In the genomic region with DNA sequence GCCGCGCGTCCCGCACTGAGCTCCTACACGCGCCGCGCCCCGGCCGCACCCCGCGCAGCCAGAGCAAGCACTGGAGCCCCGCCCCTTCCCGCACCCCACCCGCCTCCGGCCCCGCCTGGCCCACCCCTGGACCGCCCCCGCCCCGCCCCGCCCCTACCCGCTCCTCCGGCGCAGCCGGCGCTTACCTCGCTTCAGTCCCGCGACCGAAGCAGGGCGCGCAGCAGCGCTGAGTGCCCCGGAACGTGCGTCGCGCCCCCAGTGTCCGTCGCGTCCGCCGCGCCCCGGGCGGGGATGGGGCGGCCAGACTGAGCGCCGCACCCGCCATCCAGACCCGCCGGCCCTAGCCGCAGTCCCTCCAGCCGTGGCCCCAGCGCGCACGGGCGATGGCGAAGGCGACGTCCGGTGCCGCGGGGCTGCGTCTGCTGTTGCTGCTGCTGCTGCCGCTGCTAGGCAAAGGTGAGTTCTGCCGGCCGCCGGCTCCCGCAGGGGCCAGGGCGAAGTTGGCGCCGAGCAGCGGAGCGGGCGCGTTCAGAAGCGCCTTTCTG, we compare ENCODE assay signal across 2 cellular contexts.
TF ChIP-seq lines count a peak whose summit lies in the region.

A gene (plus strand): TSS at position 194 of the 545 bp plus-strand sequence. CDS start 190 bp downstream, at position 384.

TF ChIP-seq in HEK293T, 16 proteins besides CTCF, POLR2A, EP300 and RAD21:
- no peak for TF ChIP-seq ELF4 (IDR thresholded peaks at IDR 0.05)
- TF ChIP-seq BHLHE40 (IDR thresholded peaks at IDR 0.05; ENCODE audit: borderline replicate concordance), result no peak
- TF ChIP-seq LEF1 (IDR thresholded peaks at IDR 0.05; ENCODE audit: borderline replicate concordance), result no peak
- TF ChIP-seq TARDBP (IDR thresholded peaks at IDR 0.05), result no peak
- no peak for TF ChIP-seq L3MBTL2 (conservative IDR thresholded peaks at IDR 0.05)
- TF ChIP-seq, protein P1, sequence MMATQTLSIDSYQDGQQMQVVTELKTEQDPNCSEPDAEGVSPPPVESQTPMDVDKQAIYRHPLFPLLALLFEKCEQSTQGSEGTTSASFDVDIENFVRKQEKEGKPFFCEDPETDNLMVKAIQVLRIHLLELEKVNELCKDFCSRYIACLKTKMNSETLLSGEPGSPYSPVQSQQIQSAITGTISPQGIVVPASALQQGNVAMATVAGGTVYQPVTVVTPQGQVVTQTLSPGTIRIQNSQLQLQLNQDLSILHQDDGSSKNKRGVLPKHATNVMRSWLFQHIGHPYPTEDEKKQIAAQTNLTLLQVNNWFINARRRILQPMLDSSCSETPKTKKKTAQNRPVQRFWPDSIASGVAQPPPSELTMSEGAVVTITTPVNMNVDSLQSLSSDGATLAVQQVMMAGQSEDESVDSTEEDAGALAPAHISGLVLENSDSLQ (IDR thresholded peaks at IDR 0.05), result no peak
- TF ChIP-seq SUZ12 (IDR thresholded peaks at IDR 0.05), result no peak
- no peak for TF ChIP-seq ZNF384 (IDR thresholded peaks at IDR 0.05)
- TF ChIP-seq FOXK2 (IDR thresholded peaks at IDR 0.05), result no peak
- no peak for TF ChIP-seq NFRKB (IDR thresholded peaks at IDR 0.05)
- no peak for TF ChIP-seq SP1 (IDR thresholded peaks at IDR 0.05)
- no peak for TF ChIP-seq ARNT (IDR thresholded peaks at IDR 0.05)
- no peak for TF ChIP-seq FOXA1 (IDR thresholded peaks at IDR 0.05)
- TF ChIP-seq CTBP1 (IDR thresholded peaks at IDR 0.05; ENCODE audit: borderline replicate concordance), result no peak
- no peak for TF ChIP-seq HDGF (IDR thresholded peaks at IDR 0.05; ENCODE audit: borderline replicate concordance)
- TF ChIP-seq FOXM1 (IDR thresholded peaks at IDR 0.05; ENCODE audit: borderline replicate concordance), result no peak

TF ChIP-seq in GM12878, 131 proteins besides CTCF, POLR2A, EP300 and RAD21:
- no peak for TF ChIP-seq NFIC (IDR thresholded peaks at IDR 0.05; ENCODE audit: low read depth, low read length)
- TF ChIP-seq, protein P2, sequence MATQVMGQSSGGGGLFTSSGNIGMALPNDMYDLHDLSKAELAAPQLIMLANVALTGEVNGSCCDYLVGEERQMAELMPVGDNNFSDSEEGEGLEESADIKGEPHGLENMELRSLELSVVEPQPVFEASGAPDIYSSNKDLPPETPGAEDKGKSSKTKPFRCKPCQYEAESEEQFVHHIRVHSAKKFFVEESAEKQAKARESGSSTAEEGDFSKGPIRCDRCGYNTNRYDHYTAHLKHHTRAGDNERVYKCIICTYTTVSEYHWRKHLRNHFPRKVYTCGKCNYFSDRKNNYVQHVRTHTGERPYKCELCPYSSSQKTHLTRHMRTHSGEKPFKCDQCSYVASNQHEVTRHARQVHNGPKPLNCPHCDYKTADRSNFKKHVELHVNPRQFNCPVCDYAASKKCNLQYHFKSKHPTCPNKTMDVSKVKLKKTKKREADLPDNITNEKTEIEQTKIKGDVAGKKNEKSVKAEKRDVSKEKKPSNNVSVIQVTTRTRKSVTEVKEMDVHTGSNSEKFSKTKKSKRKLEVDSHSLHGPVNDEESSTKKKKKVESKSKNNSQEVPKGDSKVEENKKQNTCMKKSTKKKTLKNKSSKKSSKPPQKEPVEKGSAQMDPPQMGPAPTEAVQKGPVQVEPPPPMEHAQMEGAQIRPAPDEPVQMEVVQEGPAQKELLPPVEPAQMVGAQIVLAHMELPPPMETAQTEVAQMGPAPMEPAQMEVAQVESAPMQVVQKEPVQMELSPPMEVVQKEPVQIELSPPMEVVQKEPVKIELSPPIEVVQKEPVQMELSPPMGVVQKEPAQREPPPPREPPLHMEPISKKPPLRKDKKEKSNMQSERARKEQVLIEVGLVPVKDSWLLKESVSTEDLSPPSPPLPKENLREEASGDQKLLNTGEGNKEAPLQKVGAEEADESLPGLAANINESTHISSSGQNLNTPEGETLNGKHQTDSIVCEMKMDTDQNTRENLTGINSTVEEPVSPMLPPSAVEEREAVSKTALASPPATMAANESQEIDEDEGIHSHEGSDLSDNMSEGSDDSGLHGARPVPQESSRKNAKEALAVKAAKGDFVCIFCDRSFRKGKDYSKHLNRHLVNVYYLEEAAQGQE (IDR thresholded peaks at IDR 0.05; ENCODE audit: low read depth, low read length), result no peak
- no peak for TF ChIP-seq BMI1 (IDR thresholded peaks at IDR 0.05; ENCODE audit: borderline replicate concordance)
- no peak for TF ChIP-seq POLR2AphosphoS2 (IDR thresholded peaks at IDR 0.05; ENCODE audit: low read depth, low read length)
